27 cellular contexts compared by ENCODE assay signal in genomic region chr5:153742071-153742470, GRCh38.
"Had no signal": no experiment of that assay in that cellular context is flagged by ENCODE, and none has a peak within 500 bp of the region (broad histone marks: within the 10 kb centered on the region; RNA-seq: fewer than 3 reads in every experiment).

No MANE protein-coding gene starts in this region.

- DNase-seq: activated CD4-positive, alpha-beta memory T cell treated with anti-CD3 and anti-CD28 coated beads for 36 hours; activated CD4-positive, alpha-beta T cell treated with anti-CD3 and anti-CD28 coated beads for 36 hours; activated CD4-positive, alpha-beta T cell treated with anti-CD3 and anti-CD28 coated beads, Interleukin-2, amount 10 ng/mL, durations not matched to agents 7 days and 5 days; activated CD8-positive, alpha-beta memory T cell treated with anti-CD3 and anti-CD28 coated beads, Interleukin-2, amount 50 U/mL, for 48 hours; activated effector memory CD4-positive, alpha-beta T cell treated with Interleukin-2 at 50 U/mL for 16 hours; activated naive CD4-positive, alpha-beta T cell treated with anti-CD3 and anti-CD28 coated beads, Interleukin-2, amount 10 ng/mL, durations not matched to agents 7 days and 5 days; activated naive CD8-positive, alpha-beta T cell treated with anti-CD3 and anti-CD28 coated beads, Interleukin-2, amount 50 U/mL, for 24 hours; activated T-cell treated with anti-CD3 and anti-CD28 coated beads, Interleukin-2, amount 50 U/mL, for 48 hours; anterior cingulate cortex; caudate nucleus; Karpas-422; NCI-H1105; NCI-H1417 treated with DMSO at 0.1 percent for 48 hours; NCI-H187 treated with DMSO at 0.1 percent for 48 hours; NCI-H2081; NCI-H2171 treated with DMSO at 0.1 percent for 48 hours; NCI-H2227 treated with DMSO at 0.1 percent for 48 hours; NCI-H446 treated with DMSO at 0.1 percent for 48 hours; NCI-H524; PC-3; Peyer's patch; RPMI8226; SHP77 treated with DMSO at 0.1 percent for 48 hours; SK-N-SH had no signal

- H3K9me3 ChIP-seq: Peyer's patch, SJSA1, SK-N-SH had no signal

- H3K36me3 ChIP-seq: Peyer's patch, SJSA1 had no signal

- ATAC-seq: activated CD4-positive, alpha-beta T cell treated with anti-CD3 and anti-CD28 coated beads for 36 hours; activated CD4-positive, CD25-positive, alpha-beta regulatory T cell treated with anti-CD3 and anti-CD28 coated beads, Interleukin-2, amount 50 U/mL, for 24 hours; activated naive CD8-positive, alpha-beta T cell treated with anti-CD3 and anti-CD28 coated beads, Interleukin-2, amount 50 U/mL, for 24 hours; PC-3; WTC11 had no signal

- H3K27ac ChIP-seq: Peyer's patch, SJSA1 had no signal

- H3K4me1 ChIP-seq: Peyer's patch, SJSA1 had no signal

- H3K27me3 ChIP-seq: Peyer's patch had no signal

- H3K4me3 ChIP-seq: Peyer's patch, SJSA1 had no signal
